ENCODE assay signal across 21 cellular contexts in the genomic region with DNA sequence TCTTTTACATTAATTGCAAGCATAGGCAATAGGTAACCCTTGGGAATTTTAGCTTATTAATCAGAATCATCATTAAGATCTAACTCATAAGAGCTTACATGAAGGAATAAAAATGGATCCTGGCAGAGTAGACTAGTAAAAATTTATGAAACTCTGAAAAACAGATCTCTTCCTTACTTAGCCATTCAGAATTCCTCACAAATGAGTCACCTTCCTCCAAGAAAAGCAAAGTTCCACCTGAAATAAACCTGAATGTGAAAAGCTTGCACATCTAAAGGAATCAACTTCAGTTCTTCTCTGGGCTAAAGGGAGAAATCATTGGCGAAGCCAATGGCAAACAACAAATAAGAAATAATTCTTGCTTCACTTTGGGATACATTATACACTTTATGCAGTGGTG. TPM values are rescaled to one million over a fixed set of nuclear protein-coding genes. Genes with fewer than 3 reads are reported as not detected.
DNase-seq lines count a peak whose midpoint lies in the region; ATAC-seq and TF ChIP-seq lines count a peak whose summit lies in the region.
"Had no signal": no experiment of that assay in that cellular context is flagged by ENCODE, and none has a peak within 500 bp of the region (broad histone marks: within the 10 kb centered on the region; RNA-seq: fewer than 3 reads in every experiment).

No MANE protein-coding gene starts in this region.

- peaks cover 9 to 30% of the 10 kb centered on the region in 2 donors for H3K4me1 ChIP-seq in duodenal mucosa (ENCODE audit: control insufficient read depth in 1 of 2, insufficient read depth in 2 of 2, low read length in 2 of 2)
- peaks cover 0 to 6% of the 10 kb centered on the region in 2 donors for H3K4me1 ChIP-seq in muscle layer of duodenum (ENCODE audit: control insufficient read depth in 1 of 2, insufficient read depth in 2 of 2, low read length in 2 of 2)
- no peaks in the 10 kb centered on the region for H3K4me1 ChIP-seq in left lung
- H3K4me1 ChIP-seq: gastrocnemius medialis had no signal

- TF ChIP-seq CTCF in RWPE1 (conservative IDR thresholded peaks at IDR 0.05; ENCODE audit: low read depth) (no peak), left lung (IDR thresholded peaks at IDR 0.05) (no peak)

- H3K27me3 ChIP-seq in duodenal mucosa (ENCODE audit: control insufficient read depth in 1 of 2, insufficient read depth in 2 of 2, low read length in 2 of 2), result no peaks in the 10 kb centered on the region
- H3K27me3 ChIP-seq in muscle layer of duodenum (ENCODE audit: low read depth, low read length), result no peaks in the 10 kb centered on the region
- no peaks in the 10 kb centered on the region for H3K27me3 ChIP-seq in left lung
- H3K27me3 ChIP-seq: gastrocnemius medialis, vagina had no signal

- CTCF ChIA-PET in RWPE1 (lab: Yijun Ruan, JAX), result interaction anchor here (0.7 to 1.1 kb wide), 4 partner anchors 8 to 304 kb away, joined by 3 to 4 read pairs (median 3); partner anchors contain the start of gene MYO1D

- ATAC-seq in left lung (no peak), GM18498 (IDR thresholded peaks at IDR 0.05; ENCODE audit: unreplicated experiment) (no peak)
- ATAC-seq: gastrocnemius medialis; stimulated activated naive CD8-positive, alpha-beta T cell treated with anti-CD3 and anti-CD28 coated beads, Interleukin-15, amount 100 ng/mL, for 72 hours had no signal

- H3K9me3 ChIP-seq in duodenal mucosa (ENCODE audit: control insufficient read depth in 1 of 2, low read length in 2 of 2), result no peaks in the 10 kb centered on the region
- no peaks in the 10 kb centered on the region for H3K9me3 ChIP-seq in muscle layer of duodenum (ENCODE audit: control insufficient read depth in 1 of 2, low read length in 2 of 2)
- no peaks in the 10 kb centered on the region for H3K9me3 ChIP-seq in left lung
- H3K9me3 ChIP-seq: gastrocnemius medialis, vagina had no signal

- POLR2A ChIA-PET in RWPE1 (lab: Yijun Ruan, JAX; ENCODE audit: low non-redundant PET), result no interaction called here

- peak overlapping the region in 1 of 2 donors; percentile 57 for H3K4me3 ChIP-seq in duodenal mucosa (ENCODE audit: low read depth in 1 of 2, low read length in 2 of 2)
- no peak overlapping the region for H3K4me3 ChIP-seq in muscle layer of duodenum (ENCODE audit: low read depth in 1 of 2, low read length in 2 of 2)
- no peak overlapping the region for H3K4me3 ChIP-seq in left lung
- H3K4me3 ChIP-seq: coronary artery, gastrocnemius medialis, lung, vagina had no signal

- H3K36me3 ChIP-seq in duodenal mucosa (ENCODE audit: control insufficient read depth in 1 of 2, insufficient read depth in 2 of 2, low read length in 2 of 2) (no peaks in the 10 kb centered on the region), muscle layer of duodenum (ENCODE audit: control insufficient read depth in 1 of 2, insufficient read depth in 2 of 2, low read length in 2 of 2) (no peaks in the 10 kb centered on the region), left lung (no peaks in the 10 kb centered on the region)
- H3K36me3 ChIP-seq: gastrocnemius medialis, vagina had no signal

- intact Hi-C loops in left lung (cut with DNase I), result no loop called here

- DNase-seq in ELR (ENCODE audit: low read depth), result peak; percentile 35
- DNase-seq in RWPE1 (ENCODE audit: low spot score), result peak; percentile 43
- DNase-seq in stimulated activated CD4-positive, alpha-beta T cell treated with anti-CD3 and anti-CD28 coated beads, Interleukin-4, amount 100 ng/mL, for 4 hours, result no peak
- no peak for DNase-seq in activated CD8-positive, alpha-beta memory T cell treated with anti-CD3 and anti-CD28 coated beads, Interleukin-2, amount 50 U/mL, for 48 hours
- DNase-seq in left lung, result no peak
- DNase-seq: activated CD4-positive, alpha-beta T cell treated with anti-CD3 and anti-CD28 coated beads for 4 hours; activated CD8-positive, alpha-beta memory T cell treated with anti-CD3 and anti-CD28 coated beads, Interleukin-2, amount 50 U/mL, for 4 hours; aorta; CD4-positive, alpha-beta T cell; DMS79; gastrocnemius medialis; H7; NCI-H2029; NCI-H524; stimulated activated naive CD8-positive, alpha-beta T cell treated with anti-CD3 and anti-CD28 coated beads, Interleukin-15, amount 100 ng/mL, for 72 hours had no signal

- H3K27ac ChIP-seq in RWPE1 (no peak overlapping the region), duodenal mucosa (ENCODE audit: low read depth, low read length) (peak overlapping the region; percentile 43), muscle layer of duodenum (ENCODE audit: low read length) (peak overlapping the region; percentile 16), left lung (no peak overlapping the region)
- H3K27ac ChIP-seq: gastrocnemius medialis, vagina had no signal

- H3K9ac ChIP-seq in duodenal mucosa (ENCODE audit: low read depth in 1 of 2, low read length in 2 of 2), result peak overlapping the region in 1 of 2 donors; percentile 27

RNA-seq across cellular contexts. Expression of gene MYO1D, which starts 22.7 kb away (rescaled TPM):
- 10 to 100 TPM; 62.0 to 92.8 TPM for total RNA-seq in left lung

Comparison
In these comparisons a context has a peak if more than half of its experiments do, and no peak if none do; other contexts are left out.
1. DNase-seq: peak in ELR (single experiment) and RWPE1 (single experiment); none in stimulated activated CD4-positive, alpha-beta T cell treated with anti-CD3 and anti-CD28 coated beads, Interleukin-4, amount 100 ng/mL, for 4 hours (0 of 2), activated CD8-positive, alpha-beta memory T cell treated with anti-CD3 and anti-CD28 coated beads, Interleukin-2, amount 50 U/mL, for 48 hours (single experiment) and left lung (0 of 2).
2. H3K27ac ChIP-seq: peak in duodenal mucosa (single experiment) and muscle layer of duodenum (single experiment); none in RWPE1 (single experiment) and left lung (0 of 2).